21 cellular contexts compared by ENCODE assay signal in genomic region chr15:67510597-67511225, GRCh38. TPM values are rescaled to one million over a fixed set of nuclear protein-coding genes. Genes with fewer than 3 reads are reported as not detected.
DNase-seq lines count a peak whose midpoint lies in the region; ATAC-seq and TF ChIP-seq lines count a peak whose summit lies in the region.
"Had no signal": no experiment of that assay in that cellular context is flagged by ENCODE, and none has a peak within 500 bp of the region (broad histone marks: within the 10 kb centered on the region; RNA-seq: fewer than 3 reads in every experiment).

No MANE protein-coding gene starts in this region.

- H3K36me3 ChIP-seq in aorta (ENCODE audit: control insufficient read depth in 1 of 2, insufficient read depth in 2 of 2, low read length in 1 of 2), result peaks cover 5 to 6% of the 10 kb centered on the region in 2 donors
- H3K36me3 ChIP-seq: neural progenitor cell had no signal

- ATAC-seq in GM21367 (IDR thresholded peaks at IDR 0.05; ENCODE audit: unreplicated experiment), result no peak
- no peak for ATAC-seq in aorta (ENCODE audit: low FRiP score)
- ATAC-seq: GM23338, HepG2 had no signal

- intact Hi-C loops in aorta (cut with DNase I), result no loop called here

- no peak for TF ChIP-seq CTCF in cardiac fibroblast (IDR thresholded peaks at IDR 0.05; ENCODE audit: low read depth, low read length)

- H3K4me3 ChIP-seq in cardiac fibroblast (replicated peaks in 1 of 2; ENCODE audit: low read depth in 2 of 2, low read length in 2 of 2) (no peak overlapping the region), aorta (ENCODE audit: low read length in 2 of 2) (no peak overlapping the region)
- H3K4me3 ChIP-seq: BLaER1 treated with 17β-estradiol and CSF1 and Interleukin-3, amounts not matched to agents 10 nM and 100 nM; GM23338; neural progenitor cell had no signal

- WGBS in aorta, 2 donors, result 85 to 86% methylated on average over 7 of the region's 7 CpGs

- DNase-seq in AG20443 (ENCODE audit: low spot score), result peak; percentile 75
- DNase-seq in LHCN-M2 (ENCODE audit: low read depth), result peak; percentile 72
- DNase-seq in cardiac fibroblast (ENCODE audit: low read depth in 2 of 2), result peak; percentile 29 to 75
- peak; percentile 34 for DNase-seq in kidney tubule cell (ENCODE audit: low spot score)
- DNase-seq in NCI-H524 treated with DMSO at 0.1 percent for 48 hours (lab: John Stamatoyannopoulos, UW), result no peak
- DNase-seq in NCI-H1092 treated with DMSO at 0.1 percent for 48 hours (lab: John Stamatoyannopoulos, UW), result no peak
- no peak for DNase-seq in aorta
- DNase-seq: activated CD4-positive, alpha-beta T cell treated with anti-CD3 and anti-CD28 coated beads for 1 hour; activated CD8-positive, alpha-beta memory T cell treated with anti-CD3 and anti-CD28 coated beads, Interleukin-2, amount 50 U/mL, for 48 hours; activated naive CD4-positive, alpha-beta T cell treated with anti-CD3 and anti-CD28 coated beads, Interleukin-2, amount 10 ng/mL, durations not matched to agents 7 days and 5 days; caudate nucleus; DMS153; glutamatergic neuron; NCI-H1092; SHP77 treated with DMSO at 0.1 percent for 48 hours; substantia nigra had no signal

- H3K4me1 ChIP-seq in aorta (ENCODE audit: control insufficient read depth in 1 of 2, insufficient read depth in 2 of 2, low read length in 2 of 2), result no peaks in the 10 kb centered on the region
- H3K4me1 ChIP-seq: neural progenitor cell had no signal

- no peaks in the 10 kb centered on the region for H3K27me3 ChIP-seq in aorta (ENCODE audit: control insufficient read depth in 1 of 2, insufficient read depth in 2 of 2, low read length in 1 of 2)
- H3K27me3 ChIP-seq: BLaER1 treated with 17β-estradiol and CSF1 and Interleukin-3, amounts not matched to agents 10 nM and 100 nM; neural progenitor cell had no signal

- no peak overlapping the region for H3K27ac ChIP-seq in aorta (ENCODE audit: low read depth in 1 of 2, low read length in 2 of 2)
- H3K27ac ChIP-seq: BLaER1 treated with 17β-estradiol and CSF1 and Interleukin-3, amounts not matched to agents 10 nM and 100 nM; neural progenitor cell had no signal

- no peaks in the 10 kb centered on the region for H3K9me3 ChIP-seq in aorta (ENCODE audit: control insufficient read depth, low read length)
- H3K9me3 ChIP-seq: BLaER1 treated with 17β-estradiol and CSF1 and Interleukin-3, amounts not matched to agents 10 nM and 100 nM had no signal

RNA-seq across cellular contexts. Expression of gene C15orf61, which starts 10.2 kb away (rescaled TPM):
- total RNA-seq in LHCN-M2 (2014; rRNA removed) (1.6 and 4.0 TPM in 2 replicates), aorta (1 to 10 TPM; 3.0 to 4.4 TPM)
- 3.1 TPM for polyA plus RNA-seq in LHCN-M2 (2012)
- polyA plus RNA-seq in aorta, result 1 to 10 TPM; 1.2 to 4.9 TPM

RNA-seq across cellular contexts. Expression of gene MAP2K5, which starts 31.8 kb away (rescaled TPM):
- total RNA-seq in LHCN-M2 (2014; rRNA removed), result 2.4 and 4.2 TPM in 2 replicates
- polyA plus RNA-seq in LHCN-M2 (2012), result 7.6 TPM
- 10 to 100 TPM; 17.6 to 29.2 TPM for total RNA-seq in aorta
- polyA plus RNA-seq in aorta, result 10 to 100 TPM in 1 of 2 donors, 1 to 10 TPM in 1; 7.3 to 16.5 TPM

Comparison
In these comparisons a context has a peak if more than half of its experiments do, and no peak if none do; other contexts are left out.
1. DNase-seq: peak in AG20443 (single experiment), LHCN-M2 (single experiment), cardiac fibroblast (2 of 2) and kidney tubule cell (single experiment); none in NCI-H524 treated with DMSO at 0.1 percent for 48 hours (single experiment), NCI-H1092 treated with DMSO at 0.1 percent for 48 hours (single experiment) and aorta (0 of 2).